ENCODE assay signal across 34 cellular contexts in genomic region chr19:651114-651818, GRCh38. TPM values are rescaled to one million over a fixed set of nuclear protein-coding genes. Genes with fewer than 3 reads are reported as not detected.
"Had no signal": no experiment of that assay in that cellular context is flagged by ENCODE, and none has a peak within 500 bp of the region (broad histone marks: within the 10 kb centered on the region; RNA-seq: fewer than 3 reads in every experiment).

No MANE protein-coding gene starts in this region.

- H3K4me3 ChIP-seq: left lung, lower lobe of right lung, pancreas, prostate gland, sigmoid colon, stomach, testis, thyroid gland, transverse colon, upper lobe of left lung, vagina had no signal

- FAIRE-seq: islet of Langerhans, kidney, pancreas, small intestine had no signal

- H3K9me3 Mint-ChIP-seq: immature natural killer cell; mesothelial cell of epicardium; naive B cell; natural killer cell; nephron progenitor cell; stimulated activated naive B cell treated with anti-CD40 and anti-IgM and Interleukin-4, amounts not matched to agents 10 μg/mL and 1 μg/mL and 100 μg/mL, for 72 hours had no signal

- H3K9me3 ChIP-seq: left lung, lower lobe of right lung, pancreas, prostate gland, sigmoid colon, stomach, testis, thyroid gland, transverse colon, upper lobe of left lung, vagina had no signal

- H3K27ac ChIP-seq: left lung, lower lobe of right lung, pancreas, prostate gland, sigmoid colon, stomach, testis, thyroid gland, transverse colon, upper lobe of left lung, vagina had no signal

- DNase-seq: hypothalamus; immature natural killer cell; kidney; left colon; left lung; lower lobe of right lung; mammary epithelial cell; mesendoderm; naive B cell; natural killer cell; nephron progenitor cell; posterior cingulate gyrus; retina; sigmoid colon; small intestine; stimulated activated CD4-positive, alpha-beta T cell treated with anti-CD3 and anti-CD28 coated beads, Interleukin-1b, Interleukin-23, amount 100 ng/mL, for 48 hours; stimulated activated CD4-positive, alpha-beta T cell treated with anti-CD3 and anti-CD28 coated beads, Interleukin-2, amount 100 ng/mL, for 48 hours; stimulated activated CD4-positive, alpha-beta T cell treated with anti-CD3 and anti-CD28 coated beads, Interleukin-4, amount 100 ng/mL, for 4 hours; stimulated activated CD8-positive, alpha-beta memory T cell treated with anti-CD3 and anti-CD28 coated beads, Interleukin-4, amount 100 ng/mL, for 48 hours; stimulated activated naive B cell treated with anti-CD40 and anti-IgM and Interleukin-4, amounts not matched to agents 10 μg/mL and 1 μg/mL and 100 μg/mL, for 72 hours; stimulated activated naive CD8-positive, alpha-beta T cell treated with anti-CD3 and anti-CD28 coated beads, Interleukin-15, Interleukin-2, amounts not matched to agents 100 U/mL and 50 U/mL, for 24 hours; stomach; testis; thyroid gland; transverse colon had no signal

- H3K27me3 Mint-ChIP-seq: naive B cell; stimulated activated naive B cell treated with anti-CD40 and anti-IgM and Interleukin-4, amounts not matched to agents 10 μg/mL and 1 μg/mL and 100 μg/mL, for 72 hours had no signal

- H3K4me3 Mint-ChIP-seq: immature natural killer cell; mesothelial cell of epicardium; naive B cell; natural killer cell; nephron progenitor cell; stimulated activated naive B cell treated with anti-CD40 and anti-IgM and Interleukin-4, amounts not matched to agents 10 μg/mL and 1 μg/mL and 100 μg/mL, for 72 hours had no signal

- H3K27ac Mint-ChIP-seq: mesothelial cell of epicardium; natural killer cell; nephron progenitor cell; stimulated activated naive B cell treated with anti-CD40 and anti-IgM and Interleukin-4, amounts not matched to agents 10 μg/mL and 1 μg/mL and 100 μg/mL, for 72 hours had no signal

- H3K36me3 Mint-ChIP-seq: natural killer cell had no signal

- H3K4me1 Mint-ChIP-seq: mesothelial cell of epicardium had no signal

- ATAC-seq: left colon; left lung; lower lobe of right lung; natural killer cell; pancreas; right cardiac atrium; stimulated activated naive B cell treated with anti-CD40 and anti-IgM and Interleukin-4, amounts not matched to agents 10 μg/mL and 1 μg/mL and 100 μg/mL, for 72 hours; stimulated activated naive CD8-positive, alpha-beta T cell treated with anti-CD3 and anti-CD28 coated beads, Interleukin-15, Interleukin-2, amounts not matched to agents 100 U/mL and 50 U/mL, for 24 hours had no signal

- H3K4me1 ChIP-seq: left lung, lower lobe of right lung, pancreas, prostate gland, testis, thyroid gland, transverse colon, vagina had no signal

- H3K27me3 ChIP-seq: left lung, pancreas, sigmoid colon, stomach, testis, thyroid gland, transverse colon, upper lobe of left lung, vagina had no signal

RNA-seq across cellular contexts. Expression of gene FGF22, which starts 11.6 kb away (rescaled TPM):
- total RNA-seq: left colon, mammary epithelial cell, thyroid gland, transverse colon, urinary bladder, vagina had no signal
- polyA plus RNA-seq: liver, mammary epithelial cell had no signal

RNA-seq across cellular contexts. Expression of gene PRSS57, which starts 44.0 kb away (rescaled TPM):
- total RNA-seq: kidney, left colon, left lung, lower lobe of right lung, mammary epithelial cell, mesothelial cell of epicardium, pancreas, right cardiac atrium, sigmoid colon, stomach, testis, thyroid gland, transverse colon, urinary bladder, vagina had no signal
- polyA plus RNA-seq: mammary epithelial cell, pancreas, right cardiac atrium, small intestine, stomach, urinary bladder had no signal
